In the genomic region with DNA sequence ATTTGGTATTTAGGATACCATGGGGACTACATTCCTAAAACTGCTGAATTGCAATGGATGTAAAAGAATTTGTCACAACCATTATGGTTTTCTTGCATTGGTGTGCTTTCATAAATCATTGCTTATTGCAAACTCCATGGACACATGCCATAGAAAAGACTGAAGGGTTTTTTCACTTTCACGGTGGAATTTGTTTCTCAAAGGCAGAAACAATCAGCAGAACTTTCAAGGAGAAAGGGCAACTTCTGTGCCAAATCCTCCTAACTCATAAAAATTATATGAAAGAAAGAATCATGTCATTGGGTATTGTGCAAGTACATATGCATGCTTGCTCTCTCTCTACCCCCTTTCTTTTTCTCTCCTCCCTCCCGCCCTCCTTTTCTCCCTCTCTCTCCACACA, we compare ENCODE assay signal across 36 cellular contexts.
"Had no signal": no experiment of that assay in that cellular context is flagged by ENCODE, and none has a peak within 500 bp of the region (broad histone marks: within the 10 kb centered on the region; RNA-seq: fewer than 3 reads in every experiment).

No MANE protein-coding gene starts in this region.

- H3K4me3 ChIP-seq: ascending aorta, cardiac muscle cell had no signal

- H3K4me1 ChIP-seq: ascending aorta had no signal

- H3K27me3 Mint-ChIP-seq: activated B cell treated with CpG ODN at 0.5 μM for 24 hours; activated CD4-positive, alpha-beta memory T cell treated with anti-CD3 and anti-CD28 coated beads for 36 hours; activated CD4-positive, alpha-beta T cell treated with anti-CD3 and anti-CD28 coated beads, Interleukin-2, amount 10 ng/mL, durations not matched to agents 24 days and 14 days; activated CD8-positive, alpha-beta T cell treated with anti-CD3 and anti-CD28 coated beads for 36 hours; activated naive CD8-positive, alpha-beta T cell treated with anti-CD3 and anti-CD28 coated beads for 36 hours; activated T-helper 17 cell treated with anti-CD3 and anti-CD28 coated beads, Interleukin-2, amount 50 U/mL, for 72 hours; brain; central memory CD8-positive, alpha-beta T cell had no signal

- H3K36me3 Mint-ChIP-seq: activated CD4-positive, alpha-beta memory T cell treated with anti-CD3 and anti-CD28 coated beads for 36 hours; activated naive CD4-positive, alpha-beta T cell treated with anti-CD3 and anti-CD28 coated beads, Interleukin-2, amount 50 U/mL, for 72 hours; activated naive CD8-positive, alpha-beta T cell treated with anti-CD3 and anti-CD28 coated beads for 36 hours; brain had no signal

- H3K4me3 Mint-ChIP-seq: activated B cell treated with CpG ODN at 0.5 μM for 24 hours; activated CD4-positive, alpha-beta memory T cell treated with anti-CD3 and anti-CD28 coated beads for 36 hours; activated CD4-positive, alpha-beta T cell treated with anti-CD3 and anti-CD28 coated beads, Interleukin-2, amount 10 ng/mL, durations not matched to agents 24 days and 14 days; activated CD8-positive, alpha-beta T cell treated with anti-CD3 and anti-CD28 coated beads for 36 hours; activated naive CD4-positive, alpha-beta T cell treated with anti-CD3 and anti-CD28 coated beads for 36 hours; activated naive CD8-positive, alpha-beta T cell treated with anti-CD3 and anti-CD28 coated beads for 36 hours; activated T-cell treated with anti-CD3 and anti-CD28 coated beads, Interleukin-2, amount 50 U/mL, for 4 hours; activated T-cell treated with anti-CD3 and anti-CD28 coated beads, Interleukin-2, amount 50 U/mL, for 72 hours; activated T-helper 1 cell treated with anti-CD3 and anti-CD28 coated beads, Interleukin-12 subunit alpha, Interleukin-12 subunit beta, Interleukin-2, Interleukin-4 antibody, amounts not matched to agents 30 ng/mL and 10 ng/mL and 1 ng/mL, durations not matched to agents 14 hours and 24 hours and 36 hours; activated T-helper 17 cell treated with anti-CD3 and anti-CD28 coated beads, Interleukin-2, amount 50 U/mL, for 72 hours; brain; central memory CD8-positive, alpha-beta T cell; T-helper 1 cell treated with Interleukin-12 subunit alpha and Interleukin-12 subunit beta and Interleukin-4 antibody, amounts not matched to agents 30 μg/mL and 1 μg/mL, for 36 hours; T-helper 2 cell treated with Interferon-gamma antibody and Interleukin-4, amounts not matched to agents 5 μg/mL and 100 μg/mL, for 36 hours had no signal

- ATAC-seq: activated CD8-positive, alpha-beta T cell treated with anti-CD3 and anti-CD28 coated beads for 36 hours; activated naive CD4-positive, alpha-beta T cell treated with anti-CD3 and anti-CD28 coated beads, Interleukin-2, amount 50 U/mL, for 72 hours; activated T-cell treated with anti-CD3 and anti-CD28 coated beads, Interleukin-2, amount 50 U/mL, for 4 hours; activated T-cell treated with anti-CD3 and anti-CD28 coated beads, Interleukin-2, amount 50 U/mL, for 72 hours; activated T-helper 17 cell treated with anti-CD3 and anti-CD28 coated beads, Interleukin-2, amount 50 U/mL, for 72 hours had no signal

- H3K27ac Mint-ChIP-seq: activated B cell treated with CpG ODN at 0.5 μM for 24 hours; activated CD4-positive, alpha-beta memory T cell treated with anti-CD3 and anti-CD28 coated beads for 36 hours; activated CD4-positive, alpha-beta T cell treated with anti-CD3 and anti-CD28 coated beads, Interleukin-2, amount 10 ng/mL, durations not matched to agents 24 days and 14 days; activated CD8-positive, alpha-beta T cell treated with anti-CD3 and anti-CD28 coated beads for 36 hours; activated naive CD4-positive, alpha-beta T cell treated with anti-CD3 and anti-CD28 coated beads for 36 hours; activated naive CD4-positive, alpha-beta T cell treated with anti-CD3 and anti-CD28 coated beads, Interleukin-2, amount 50 U/mL, for 72 hours; activated naive CD8-positive, alpha-beta T cell treated with anti-CD3 and anti-CD28 coated beads for 36 hours; activated T-cell treated with anti-CD3 and anti-CD28 coated beads, Interleukin-2, amount 50 U/mL, for 72 hours; activated T-helper 1 cell treated with anti-CD3 and anti-CD28 coated beads, Interleukin-12 subunit alpha, Interleukin-12 subunit beta, Interleukin-2, Interleukin-4 antibody, amounts not matched to agents 30 ng/mL and 10 ng/mL and 1 ng/mL, durations not matched to agents 14 hours and 24 hours and 36 hours; activated T-helper 17 cell treated with anti-CD3 and anti-CD28 coated beads, Interleukin-2, amount 50 U/mL, for 72 hours; T-helper 1 cell treated with Interleukin-12 subunit alpha and Interleukin-12 subunit beta and Interleukin-4 antibody, amounts not matched to agents 30 μg/mL and 1 μg/mL, for 36 hours; T-helper 2 cell treated with Interferon-gamma antibody and Interleukin-4, amounts not matched to agents 5 μg/mL and 100 μg/mL, for 36 hours had no signal

- DNase-seq: activated B cell treated with CpG ODN at 0.5 μM for 24 hours; activated CD4-positive, alpha-beta memory T cell treated with anti-CD3 and anti-CD28 coated beads for 36 hours; activated CD4-positive, alpha-beta T cell treated with anti-CD3 and anti-CD28 coated beads for 4 hours; activated CD4-positive, alpha-beta T cell treated with anti-CD3 and anti-CD28 coated beads, Interleukin-2, amount 10 ng/mL, durations not matched to agents 24 days and 14 days; activated CD4-positive, alpha-beta T cell treated with anti-CD3 and anti-CD28 coated beads, Interleukin-2, amount 50 U/mL, for 1 hour; activated CD4-positive, alpha-beta T cell treated with anti-CD3 and anti-CD28 coated beads, Interleukin-2, amount 50 U/mL, for 4 hours; activated CD4-positive, CD25-positive, alpha-beta regulatory T cell treated with anti-CD3 and anti-CD28 coated beads, Interleukin-2, amount 50 U/mL, for 72 hours; activated CD8-positive, alpha-beta memory T cell treated with anti-CD3 and anti-CD28 coated beads, Interleukin-2, amount 50 U/mL, for 4 hours; activated CD8-positive, alpha-beta T cell treated with anti-CD3 and anti-CD28 coated beads for 36 hours; activated effector memory CD4-positive, alpha-beta T cell treated with anti-CD3 and anti-CD28 coated beads, Interleukin-2, amount 50 U/mL, for 16 hours; activated gamma-delta T cell treated with Interleukin-2 at 50 U/mL for 16 hours; activated naive CD4-positive, alpha-beta T cell; activated naive CD4-positive, alpha-beta T cell treated with anti-CD3 and anti-CD28 coated beads for 36 hours; activated naive CD4-positive, alpha-beta T cell treated with anti-CD3 and anti-CD28 coated beads, Interleukin-2, amount 50 U/mL, for 16 hours; activated naive CD8-positive, alpha-beta T cell treated with anti-CD3 and anti-CD28 coated beads for 36 hours; activated T-cell treated with anti-CD3 and anti-CD28 coated beads for 4 hours; activated T-cell treated with anti-CD3 and anti-CD28 coated beads, Interleukin-2, amount 50 U/mL, for 1 hour; activated T-cell treated with anti-CD3 and anti-CD28 coated beads, Interleukin-2, amount 50 U/mL, for 4 hours; activated T-cell treated with anti-CD3 and anti-CD28 coated beads, Interleukin-2, amount 50 U/mL, for 72 hours; amygdala; anterior cingulate cortex; caudate nucleus; cerebellar nuclear complex; T-helper 1 cell; T-helper 2 cell; T-helper 9 cell had no signal

- H3K27me3 ChIP-seq: ascending aorta, cardiac muscle cell had no signal

- H3K36me3 ChIP-seq: ascending aorta, cardiac muscle cell had no signal

- H3K9me3 ChIP-seq: ascending aorta had no signal

- H3K27ac ChIP-seq: ascending aorta, cardiac muscle cell, VCaP had no signal

- H3K9me3 Mint-ChIP-seq: activated B cell treated with CpG ODN at 0.5 μM for 24 hours; activated CD4-positive, alpha-beta T cell treated with anti-CD3 and anti-CD28 coated beads, Interleukin-2, amount 10 ng/mL, durations not matched to agents 24 days and 14 days; activated T-cell treated with anti-CD3 and anti-CD28 coated beads, Interleukin-2, amount 50 U/mL, for 4 hours; activated T-helper 1 cell treated with anti-CD3 and anti-CD28 coated beads, Interleukin-12 subunit alpha, Interleukin-12 subunit beta, Interleukin-2, Interleukin-4 antibody, amounts not matched to agents 30 ng/mL and 10 ng/mL and 1 ng/mL, durations not matched to agents 14 hours and 24 hours and 36 hours had no signal

- H3K4me1 Mint-ChIP-seq: activated B cell treated with CpG ODN at 0.5 μM for 24 hours; activated CD4-positive, alpha-beta T cell treated with anti-CD3 and anti-CD28 coated beads, Interleukin-2, amount 10 ng/mL, durations not matched to agents 24 days and 14 days; activated naive CD8-positive, alpha-beta T cell treated with anti-CD3 and anti-CD28 coated beads for 36 hours; activated T-helper 17 cell treated with anti-CD3 and anti-CD28 coated beads, Interleukin-2, amount 50 U/mL, for 72 hours; central memory CD8-positive, alpha-beta T cell had no signal
